In genomic region chr4:51844157-51845054, GRCh38 we compare ENCODE assay signal across 7 cellular contexts.
A peak's percentile ranks its signal among the peaks of the same experiment; 100 is the strongest.
DNase-seq lines count a peak whose midpoint lies in the region; ATAC-seq and TF ChIP-seq lines count a peak whose summit lies in the region.

No MANE protein-coding gene starts in this region.

- ATAC-seq in GM18505 (IDR thresholded peaks at IDR 0.05; ENCODE audit: unreplicated experiment) = peak; percentile 41
- peak; percentile 44 for ATAC-seq in HG02970 (IDR thresholded peaks at IDR 0.05; ENCODE audit: low FRiP score, unreplicated experiment)

- TF ChIP-seq CTCF in astrocyte of the spinal cord (IDR thresholded peaks at IDR 0.05; ENCODE audit: low read depth, low read length) (no peak), retinal pigment epithelial cell (conservative IDR thresholded peaks at IDR 0.05; ENCODE audit: low read depth, low read length) (no peak)

- DNase-seq in NCI-H187 treated with DMSO at 0.1 percent for 48 hours (lab: John Stamatoyannopoulos, UW) = peak; percentile 68
- DNase-seq in T1000 (lab: John Stamatoyannopoulos, UW) = peak; percentile 65
- DNase-seq in astrocyte of the spinal cord (ENCODE audit: low read depth, low spot score) = peak; percentile 94
- DNase-seq in hypothalamus (lab: John Stamatoyannopoulos, UW) = peak; percentile 64 to 97 (median 92)
- peak; percentile 79 for DNase-seq in retinal pigment epithelial cell (ENCODE audit: low read depth)

- H3K4me3 ChIP-seq in astrocyte of the spinal cord (ENCODE audit: low read depth, low read length) (peak overlapping the region; percentile 63), retinal pigment epithelial cell (ENCODE audit: low read length) (peak overlapping the region; percentile 79)

- peak; percentile 46 for TF ChIP-seq POLR2A in GM18505 (IDR thresholded peaks at IDR 0.05; ENCODE audit: borderline replicate concordance, extremely low read depth, insufficient read depth, insufficient read length)

- in situ Hi-C loops in astrocyte of the spinal cord (cut with HindIII; ENCODE audit: low sequenced_read_pairs) = no loop called here

Comparison
In these comparisons a context has a peak if more than half of its experiments do, and no peak if none do; other contexts are left out.
1. Peak in every context shown above with its lines: DNase-seq, ATAC-seq and H3K4me3 ChIP-seq.